ENCODE assay signal across 8 cellular contexts in the genomic region with DNA sequence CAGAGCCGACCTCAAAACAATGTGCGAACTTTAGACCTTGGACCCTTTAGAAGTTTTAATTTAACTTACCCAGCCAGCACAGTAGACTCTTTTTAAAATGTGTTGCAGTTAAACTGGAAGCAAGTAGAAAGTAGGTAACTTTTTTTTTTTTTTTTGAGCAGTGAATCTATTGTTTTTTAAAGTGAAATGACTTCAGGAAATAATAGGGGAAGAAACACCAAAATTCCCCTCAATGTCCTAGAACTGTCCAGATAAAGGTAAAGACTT. TPM values are rescaled to one million over a fixed set of nuclear protein-coding genes. Genes with fewer than 3 reads are reported as not detected.
A peak's percentile ranks its signal among the peaks of the same experiment; 100 is the strongest.
DNase-seq lines count a peak whose midpoint lies in the region; ATAC-seq and TF ChIP-seq lines count a peak whose summit lies in the region.

No MANE protein-coding gene starts in this region.

- ATAC-seq in gastrocnemius medialis = no peak

- DNase-seq in GM23248 (no peak), WERI-Rb-1 (no peak), fibroblast of the aortic adventitia (ENCODE audit: low read depth) (no peak), gastrocnemius medialis (no peak), GM19240 (ENCODE audit: insufficient read length, low spot score) (no peak), NCI-H2081 treated with DMSO at 0.1 percent for 48 hours (lab: John Stamatoyannopoulos, UW) (no peak), NCI-H1417 (lab: John Stamatoyannopoulos, UW) (no peak), dermis blood vessel endothelial cell (no peak)

- peak overlapping the region; percentile 78 for H2AFZ ChIP-seq in GM23248

- H3K79me2 ChIP-seq in GM23248 (ENCODE audit: insufficient read depth) = peaks cover 56% of the 10 kb centered on the region

- 0 to 2% methylated on average over 2 of the region's 2 CpGs for WGBS in GM23248 (ENCODE audit: low coverage in 1 of 2, low lambda C conversion rate in 2 of 2, missing lambda C conversion rate in 2 of 2), 2 experiments

- no peak for TF ChIP-seq POLR2A in gastrocnemius medialis (IDR thresholded peaks at IDR 0.05)

- H3K27ac ChIP-seq in GM23248 (peak overlapping the region; percentile 94), WERI-Rb-1 (peak overlapping the region; percentile 98), gastrocnemius medialis (peak overlapping the region; percentile 92 to 98 (median 95))

- peaks cover 13% of the 10 kb centered on the region for H4K20me1 ChIP-seq in GM23248 (ENCODE audit: insufficient read depth)

- intact Hi-C loops in gastrocnemius medialis (cut with DNase I; ENCODE audit: low total_unique reads) = no loop called here

- no peak for TF ChIP-seq CTCF in WERI-Rb-1 (IDR thresholded peaks at IDR 0.05; ENCODE audit: low read depth, low read length)
- TF ChIP-seq CTCF in fibroblast of the aortic adventitia (IDR thresholded peaks at IDR 0.05; ENCODE audit: insufficient read depth, low read length) = no peak
- no peak for TF ChIP-seq CTCF in gastrocnemius medialis (IDR thresholded peaks at IDR 0.05 in 4 of 5, conservative IDR thresholded peaks at IDR 0.05 in 1 of 5)

- peak overlapping the region; percentile 91 for H3K9ac ChIP-seq in GM23248

- H3K9me3 ChIP-seq in GM23248 (ENCODE audit: low read depth) = no peaks in the 10 kb centered on the region
- H3K9me3 ChIP-seq in WERI-Rb-1 (ENCODE audit: severe bottlenecking) = no peaks in the 10 kb centered on the region
- H3K9me3 ChIP-seq in gastrocnemius medialis = no peaks in the 10 kb centered on the region

- no peaks in the 10 kb centered on the region for H3K36me3 ChIP-seq in GM23248 (ENCODE audit: low read depth)
- H3K36me3 ChIP-seq in WERI-Rb-1 = peaks cover 2% of the 10 kb centered on the region
- H3K36me3 ChIP-seq in gastrocnemius medialis = no peaks in the 10 kb centered on the region

- H3K4me3 ChIP-seq in GM23248 = peak overlapping the region; percentile 98
- peak overlapping the region; percentile 96 for H3K4me3 ChIP-seq in WERI-Rb-1 (ENCODE audit: low read depth, low read length)
- peak overlapping the region; percentile 85 for H3K4me3 ChIP-seq in fibroblast of the aortic adventitia (ENCODE audit: low read depth, low read length)
- H3K4me3 ChIP-seq in gastrocnemius medialis = peak overlapping the region in 3 of 4 donors; percentile 76 to 91 (median 84)

- peaks cover 25% of the 10 kb centered on the region for H3F3A ChIP-seq in GM23248 (ENCODE audit: insufficient read depth)

- H3K27me3 ChIP-seq in GM23248 (replicated peaks; ENCODE audit: insufficient read depth) = no peaks in the 10 kb centered on the region
- H3K27me3 ChIP-seq in WERI-Rb-1 (ENCODE audit: insufficient read depth, low read depth, severe bottlenecking) = no peaks in the 10 kb centered on the region
- no peaks in the 10 kb centered on the region for H3K27me3 ChIP-seq in gastrocnemius medialis

- H3K9me2 ChIP-seq in GM23248 (ENCODE audit: insufficient read depth) = no peaks in the 10 kb centered on the region

- H3K4me2 ChIP-seq in GM23248 (ENCODE audit: unreplicated experiment) = peak overlapping the region; percentile 99

- H3K4me1 ChIP-seq in GM23248 (ENCODE audit: insufficient read depth) (peaks cover 17% of the 10 kb centered on the region), gastrocnemius medialis (peaks cover 28% of the 10 kb centered on the region in 2 donors)

- in situ Hi-C loops in GM23248 (cut with MboI) (no loop called here), gastrocnemius medialis (cut with MboI; ENCODE audit: low sequenced_read_pairs in 4 of 4) (no loop called here)

RNA-seq across cellular contexts. Expression of a gene that starts 1.1 kb away (rescaled TPM):
- total RNA-seq in GM23248 (2014; rRNA removed; shearing (Covaris generic)) = 15.0 and 19.2 TPM in 2 replicates
- polyA plus RNA-seq in GM23248 (2016; fragmentation: Nextera tagmentation; extraction: Ambion mirVana) = 46.2 and 56.4 TPM in 2 replicates
- total RNA-seq in fibroblast of the aortic adventitia (ENCODE audit: low replicate concordance) (45.7 and 114 TPM in 2 replicates), gastrocnemius medialis (10 to 100 TPM; 20.4 to 28.1 (median 22.2) TPM), dermis blood vessel endothelial cell (32.0 and 37.3 TPM in 2 replicates)
